In the genomic region with DNA sequence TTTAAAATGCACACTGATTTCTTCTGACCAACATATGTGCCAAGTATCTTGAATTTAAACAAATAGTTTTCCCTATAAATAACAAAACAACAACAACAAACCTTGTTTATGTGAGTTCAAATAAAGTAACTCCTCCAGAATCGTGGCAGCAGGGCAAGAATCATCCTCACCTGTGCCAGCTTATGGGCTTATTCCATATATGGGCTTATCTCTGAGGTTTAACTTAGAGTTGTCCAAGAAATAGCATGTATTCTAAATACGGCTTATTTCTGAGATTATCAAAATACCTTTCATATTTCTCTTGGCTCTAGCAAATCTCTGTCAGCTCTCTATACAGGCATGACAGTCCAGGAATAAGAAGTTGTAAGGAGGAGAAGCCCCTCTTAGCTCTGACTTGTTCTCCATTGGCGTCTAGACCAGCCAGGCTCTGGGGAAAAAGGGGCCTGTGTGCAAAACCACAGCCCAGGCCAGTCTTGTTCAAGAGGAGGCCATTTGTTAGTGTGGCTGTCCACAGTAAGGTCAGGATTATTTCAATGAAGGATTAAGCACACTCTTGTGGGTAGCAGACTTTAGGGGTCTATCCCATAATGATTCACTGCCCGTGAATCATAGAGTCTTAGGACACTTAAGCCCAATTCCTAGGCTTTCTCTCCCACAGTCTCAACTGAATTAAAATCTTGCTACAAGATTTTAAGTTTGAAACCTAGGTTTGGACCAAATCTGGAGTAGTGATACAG, we compare ENCODE assay signal across 26 cellular contexts.
"Had no signal": no experiment of that assay in that cellular context is flagged by ENCODE, and none has a peak within 500 bp of the region (broad histone marks: within the 10 kb centered on the region; RNA-seq: fewer than 3 reads in every experiment).

No MANE protein-coding gene starts in this region.

- H3K9me3 ChIP-seq: ascending aorta, esophagus squamous epithelium, gastrocnemius medialis, ovary, psoas muscle, stomach, suprapubic skin, transverse colon, uterus had no signal

- H3K27ac ChIP-seq: ascending aorta, dorsolateral prefrontal cortex, esophagus squamous epithelium, neural progenitor cell, ovary, stomach, suprapubic skin, uterus had no signal

- H3K27me3 ChIP-seq: ascending aorta, dorsolateral prefrontal cortex, esophagus squamous epithelium, gastrocnemius medialis, neural progenitor cell, ovary, stomach, suprapubic skin, transverse colon, uterus had no signal

- ATAC-seq: activated CD4-positive, CD25-positive, alpha-beta regulatory T cell treated with anti-CD3 and anti-CD28 coated beads, Interleukin-2, amount 50 U/mL, for 24 hours; activated CD8-positive, alpha-beta memory T cell treated with anti-CD3 and anti-CD28 coated beads, Interleukin-2, amount 10 ng/mL, durations not matched to agents 7 days and 5 days; stimulated activated memory B cell treated with anti-CD40 and anti-IgM and Interleukin-4, amounts not matched to agents 10 μg/mL and 1 μg/mL and 100 μg/mL, for 72 hours had no signal

- FAIRE-seq: small intestine had no signal

- H3K36me3 ChIP-seq: ascending aorta, esophagus squamous epithelium, gastrocnemius medialis, neural progenitor cell, ovary, stomach, suprapubic skin, transverse colon, uterus had no signal

- H2AFZ ChIP-seq: neural progenitor cell had no signal

- DNase-seq: activated CD4-positive, alpha-beta memory T cell treated with anti-CD3 and anti-CD28 coated beads, Interleukin-2, amount 10 ng/mL, durations not matched to agents 7 days and 5 days; activated CD4-positive, alpha-beta T cell treated with anti-CD3 and anti-CD28 coated beads, Interleukin-2, amount 10 ng/mL, durations not matched to agents 24 days and 14 days; activated CD8-positive, alpha-beta memory T cell treated with anti-CD3 and anti-CD28 coated beads, Interleukin-2, amount 10 ng/mL, durations not matched to agents 7 days and 5 days; activated gamma-delta T cell; activated naive CD4-positive, alpha-beta T cell treated with anti-CD3 and anti-CD28 coated beads, Interleukin-2, amount 50 U/mL, for 16 hours; central memory CD4-positive, alpha-beta T cell; dorsolateral prefrontal cortex; endodermal cell; esophagus squamous epithelium; gastrocnemius medialis; head of caudate nucleus; islet precursor cell; left cardiac atrium; ovary; psoas muscle; right cardiac atrium; small intestine; stimulated activated CD4-positive, alpha-beta T cell treated with anti-CD3 and anti-CD28 coated beads, Interleukin-15, amount 100 ng/mL, for 24 hours; stomach; transverse colon; uterus had no signal

- H3K4me2 ChIP-seq: neural progenitor cell had no signal

- H3K9ac ChIP-seq: neural progenitor cell had no signal

- H3K4me3 ChIP-seq: ascending aorta, dorsolateral prefrontal cortex, esophagus squamous epithelium, gastrocnemius medialis, neural progenitor cell, ovary, psoas muscle, stomach, suprapubic skin, transverse colon, uterus had no signal

- H3K4me1 ChIP-seq: ascending aorta, esophagus squamous epithelium, stomach, suprapubic skin, transverse colon, uterus had no signal
